Comparison of ENCODE assay signal across 17 cellular contexts in the genomic region with DNA sequence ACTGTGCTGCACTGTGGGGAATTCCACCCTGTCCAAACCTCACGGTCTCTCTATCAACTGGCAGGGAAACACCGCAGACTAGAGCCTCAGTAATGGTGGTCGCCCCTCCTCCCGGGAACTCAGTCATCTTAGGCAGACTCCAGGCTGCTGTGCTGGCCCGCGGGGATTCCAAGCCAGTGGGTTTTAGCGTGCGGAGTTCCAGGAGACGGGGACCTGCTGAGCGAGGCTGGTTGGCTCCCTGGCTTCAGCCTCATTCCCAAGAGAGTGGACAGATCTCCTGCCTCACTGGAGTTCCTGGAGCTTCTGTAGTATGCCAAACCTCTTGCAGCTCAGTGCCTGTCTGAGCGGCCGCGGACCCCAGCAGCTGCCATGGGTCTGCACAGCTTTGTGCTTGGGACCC.
"Had no signal": no experiment of that assay in that cellular context is flagged by ENCODE, and none has a peak within 500 bp of the region (broad histone marks: within the 10 kb centered on the region; RNA-seq: fewer than 3 reads in every experiment).

No MANE protein-coding gene starts in this region.

- H3K9ac ChIP-seq: SK-N-SH had no signal

- H3K9me3 ChIP-seq: SK-N-SH had no signal

- H3K4me2 ChIP-seq: SK-N-SH had no signal

- FAIRE-seq: RCC 7860 had no signal

- DNase-seq: Kasumi-1, KG1, MM.1S, NCI-H1092 treated with DMSO at 0.1 percent for 48 hours, NCI-H1436, NCI-H187, NCI-H2029, NCI-H2171 treated with DMSO at 0.1 percent for 48 hours, NCI-H345, NCI-H446 treated with DMSO at 0.1 percent for 48 hours, NCI-H510A treated with DMSO at 0.1 percent for 48 hours, NCI-H82, RPMI8226, SHP77, SK-N-SH, SW 1271 had no signal
